8 cellular contexts compared by ENCODE assay signal in genomic region chr7:131068604-131069021, GRCh38.
DNase-seq lines count a peak whose midpoint lies in the region; ATAC-seq, FAIRE-seq and TF ChIP-seq lines count a peak whose summit lies in the region.

No MANE protein-coding gene starts in this region.

- H3K36me3 ChIP-seq in HepG2 (replicated peaks in 1 of 2; ENCODE audit: control insufficient read depth in 1 of 2, insufficient read depth in 2 of 2, low read length in 2 of 2): 0 out of 5 replicates have a peak, but pooled peaks cover 0 to 10% of the 10 kb centered on the region in 2 experiments

- no peak for TF ChIP-seq POLR2A in HepG2 (IDR thresholded peaks at IDR 0.05; ENCODE audit: insufficient read depth in 1 of 2, low read depth in 2 of 2, low read length in 2 of 2)

- H3K9me3 Mint-ChIP-seq in activated naive CD8-positive, alpha-beta T cell treated with anti-CD3 and anti-CD28 coated beads, Interleukin-2, amount 50 U/mL, for 24 hours: no peaks in the 10 kb centered on the region

- peak overlapping the region; percentile 28 for H3K27ac Mint-ChIP-seq in activated naive CD8-positive, alpha-beta T cell treated with anti-CD3 and anti-CD28 coated beads, Interleukin-2, amount 50 U/mL, for 24 hours

- no peak overlapping the region for H2AFZ ChIP-seq in HepG2 (ENCODE audit: low read length)

- no peak overlapping the region for H3K4me3 Mint-ChIP-seq in activated naive CD8-positive, alpha-beta T cell treated with anti-CD3 and anti-CD28 coated beads, Interleukin-2, amount 50 U/mL, for 24 hours

- no peak for FAIRE-seq in HepG2 (lab: Jason Lieb, UNC)

- H3K4me1 Mint-ChIP-seq in activated naive CD8-positive, alpha-beta T cell treated with anti-CD3 and anti-CD28 coated beads, Interleukin-2, amount 50 U/mL, for 24 hours: peaks cover 73% of the 10 kb centered on the region

- POLR2A ChIA-PET in HepG2 (lab: Yijun Ruan, JAX): interaction anchor here (1.2 to 2.4 kb wide), 5 partner anchors 11 to 259 kb away, joined by 3 to 13 read pairs (median 12); partner anchors contain the start of gene MKLN1

- DNase-seq in ACHN (peak; percentile 49), GM03348 (ENCODE audit: low spot score) (peak; percentile 39), HepG2 (ENCODE audit: low spot score) (no peak), superior temporal gyrus (ENCODE audit: extremely low spot score) (no peak), NCI-H2081 (lab: John Stamatoyannopoulos, UW) (no peak), cerebellar cortex (ENCODE audit: low spot score) (no peak)
- DNase-seq in activated naive CD8-positive, alpha-beta T cell treated with anti-CD3 and anti-CD28 coated beads, Interleukin-2, amount 50 U/mL, for 24 hours: no peak

- CTCF ChIA-PET in HepG2 (lab: Yijun Ruan, JAX; ENCODE audit: low intra/inter-chr PET ratio, low total read pairs): interaction anchor here (1.5 kb wide), 1 partner anchor 235 kb away, joined by 3 read pairs; no protein-coding TSS in a partner anchor

- peaks cover 11% of the 10 kb centered on the region for H3K36me3 Mint-ChIP-seq in activated naive CD8-positive, alpha-beta T cell treated with anti-CD3 and anti-CD28 coated beads, Interleukin-2, amount 50 U/mL, for 24 hours (ENCODE audit: low read depth)

- H3K27ac ChIP-seq in HepG2 (ENCODE audit: extremely low read length, insufficient read depth, low read length): peak overlapping the region; percentile 3

- H3K4me1 ChIP-seq in HepG2 (ENCODE audit: insufficient read depth, low read length): peaks cover 76% of the 10 kb centered on the region

- no peaks in the 10 kb centered on the region; the same call in 1 of the 2 replicates for H4K20me1 ChIP-seq in HepG2 (ENCODE audit: insufficient read depth, low read length)

- ATAC-seq in activated naive CD8-positive, alpha-beta T cell treated with anti-CD3 and anti-CD28 coated beads, Interleukin-2, amount 50 U/mL, for 24 hours: no peak
- no peak for ATAC-seq in HepG2
- ATAC-seq in HG03442 (IDR thresholded peaks at IDR 0.05; ENCODE audit: unreplicated experiment): no peak

- WGBS in HepG2 (ENCODE audit: low lambda C conversion rate): 71% methylated on average over 2 of the region's 2 CpGs

- H3K79me2 ChIP-seq in HepG2 (ENCODE audit: insufficient read depth, low read length): peaks cover 53% of the 10 kb centered on the region

- peak; percentile 37 for TF ChIP-seq CTCF in HepG2 (CRISPR knock-in tag; IDR thresholded peaks at IDR 0.05)

- H3K27me3 ChIP-seq in HepG2 (ENCODE audit: control insufficient read depth in 1 of 2, insufficient read depth in 2 of 2, low read length in 2 of 2): no peaks in the 10 kb centered on the region

- no peaks in the 10 kb centered on the region for H3K27me3 Mint-ChIP-seq in activated naive CD8-positive, alpha-beta T cell treated with anti-CD3 and anti-CD28 coated beads, Interleukin-2, amount 50 U/mL, for 24 hours

- H3K9me3 ChIP-seq in HepG2 (ENCODE audit: low read length): no peaks in the 10 kb centered on the region

- intact Hi-C loops in HepG2 (cut with micrococcal nuclease; ENCODE audit: unreplicated experiment): loop anchor here (2.0 to 5.0 kb wide), 2 partner anchors 38 to 259 kb away; partner anchors contain the start of gene MKLN1

- no peak overlapping the region for H3K9ac ChIP-seq in HepG2 (ENCODE audit: insufficient read depth, low read depth, low read length)

- no peak overlapping the region; the same call in 1 of the 2 replicates for H3K4me2 ChIP-seq in HepG2 (ENCODE audit: low read depth, low read length)

- no peak overlapping the region for H3K4me3 ChIP-seq in HepG2 (replicated peaks in 1 of 3; ENCODE audit: insufficient read depth in 1 of 3, low read depth in 2 of 3, low read length in 3 of 3)

- in situ Hi-C loops in ACHN (cut with HindIII; ENCODE audit: low pct_ligation_motif_present, low pct_unique_long_range_greater_than_20kb, low sequenced_read_pairs): no loop called here
- in situ Hi-C loops in HepG2 (cut with HindIII; ENCODE audit: extremely low pct_ligation_motif_present, low pct_unique_long_range_greater_than_20kb): no loop called here

- BruUV-seq in HepG2 (replicated peaks; lab: Mats Ljungman, UMichigan): no TSS peak

- no peak for TF ChIP-seq RAD21 in HepG2 (CRISPR knock-in tag; IDR thresholded peaks at IDR 0.05)

- TF ChIP-seq EP300 in HepG2 (IDR thresholded peaks at IDR 0.05; ENCODE audit: low read depth in 2 of 2, low read length in 2 of 2) (no peak), HepG2 (CRISPR knock-in tag; IDR thresholded peaks at IDR 0.05; ENCODE audit: borderline replicate concordance) (no peak)

TF ChIP-seq in HepG2, 621 proteins besides CTCF, POLR2A, EP300 and RAD21:
- TF ChIP-seq STAG1 (CRISPR knock-in tag; IDR thresholded peaks at IDR 0.05): peak; percentile 39
- TF ChIP-seq MAZ (IDR thresholded peaks at IDR 0.05; ENCODE audit: borderline replicate concordance, low read depth, low read length): no peak
- TF ChIP-seq MAZ (CRISPR knock-in tag; IDR thresholded peaks at IDR 0.05; ENCODE audit: low read depth): no peak

Comparison
In these comparisons a context has a peak if more than half of its experiments do, and no peak if none do; other contexts are left out.
1. DNase-seq: peak in ACHN (single experiment) and GM03348 (single experiment); none in activated naive CD8-positive, alpha-beta T cell treated with anti-CD3 and anti-CD28 coated beads, Interleukin-2, amount 50 U/mL, for 24 hours (single experiment), HepG2 (single experiment), superior temporal gyrus (single experiment), NCI-H2081 (0 of 2) and cerebellar cortex (single experiment).